8 cellular contexts compared by ENCODE assay signal in the genomic region with DNA sequence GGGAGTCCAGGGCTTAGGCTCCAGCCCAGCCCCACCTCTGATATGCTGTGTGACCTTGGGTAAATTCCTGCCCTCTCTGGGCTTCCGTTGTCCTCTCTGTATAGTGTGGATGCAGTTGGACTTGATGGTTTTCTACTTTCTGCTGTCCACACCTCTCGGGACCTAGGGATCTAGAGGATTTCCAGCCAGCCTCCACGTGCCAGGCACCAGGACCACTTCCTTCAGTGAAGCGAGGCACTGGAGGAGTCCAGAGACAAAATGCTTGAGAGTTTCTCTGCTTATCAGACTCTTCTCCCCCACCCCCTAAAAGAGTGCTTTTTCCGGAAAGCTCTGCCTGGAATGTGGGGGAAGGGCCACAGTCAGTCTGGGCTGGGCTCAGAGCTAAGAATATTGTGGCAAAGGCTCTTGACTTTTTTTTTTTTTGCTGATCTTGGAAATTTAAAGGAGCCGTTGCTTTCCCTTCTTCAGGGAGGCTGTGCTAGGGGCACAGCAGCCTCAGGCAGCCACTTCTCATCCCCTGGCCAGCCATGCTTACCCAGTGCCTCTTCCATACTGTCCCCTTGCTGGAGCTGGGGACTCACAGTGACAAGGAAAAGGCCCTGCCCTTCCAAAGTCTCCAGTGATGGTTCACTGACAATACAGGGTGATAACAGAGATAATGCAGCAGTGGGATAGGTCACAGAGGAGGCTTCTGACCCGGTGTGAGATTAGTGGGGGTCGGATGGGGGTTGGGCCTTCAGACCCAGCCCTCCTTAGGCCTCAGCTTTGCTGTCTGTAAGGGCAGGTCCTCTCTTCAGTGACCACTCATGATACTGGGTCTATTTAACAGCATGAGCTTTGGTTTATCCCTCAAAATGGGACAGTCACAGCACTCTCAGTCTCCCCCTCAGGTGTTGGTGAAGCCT. TPM values are rescaled to one million over a fixed set of nuclear protein-coding genes. Genes with fewer than 3 reads are reported as not detected.
DNase-seq lines count a peak whose midpoint lies in the region; TF ChIP-seq lines count a peak whose summit lies in the region.

No MANE protein-coding gene starts in this region.

- peaks cover 0 to 77% of the 10 kb centered on the region in 2 donors for H3K4me1 ChIP-seq in right atrium auricular region
- no peaks in the 10 kb centered on the region for H3K4me1 ChIP-seq in MM.1S (ENCODE audit: low read length)

- H3K36me3 ChIP-seq in right atrium auricular region, result no peaks in the 10 kb centered on the region
- H3K36me3 ChIP-seq in MM.1S (replicated peaks; ENCODE audit: insufficient read depth, low read length), result no peaks in the 10 kb centered on the region

- H3K4me2 ChIP-seq in MM.1S (ENCODE audit: low read depth, low read length), result no peak overlapping the region

- H3K27me3 ChIP-seq in right atrium auricular region (no peaks in the 10 kb centered on the region), MM.1S (replicated peaks; ENCODE audit: insufficient read depth, low read length) (peaks cover 38% of the 10 kb centered on the region)

- H2AFZ ChIP-seq in MM.1S (ENCODE audit: low read length), result no peak overlapping the region

- DNase-seq in G401 (ENCODE audit: low spot score), result peak; percentile 46
- no peak for DNase-seq in right atrium auricular region (ENCODE audit: low spot score)
- no peak for DNase-seq in GM10266 (ENCODE audit: extremely low spot score)
- no peak for DNase-seq in MM.1S
- DNase-seq in SW480 (ENCODE audit: low spot score), result no peak
- DNase-seq in activated naive CD4-positive, alpha-beta T cell (lab: John Stamatoyannopoulos, UW), result no peak

- in situ Hi-C loops in G401 (cut with HindIII; ENCODE audit: low sequenced_read_pairs), result no loop called here

- H3K4me3 ChIP-seq in right atrium auricular region, result peak overlapping the region in 1 of 2 donors; percentile 21
- peak overlapping the region in 1 of 7 experiments; percentile 16 for H3K4me3 ChIP-seq in skin epidermis
- H3K4me3 ChIP-seq in MM.1S (ENCODE audit: low read length), result no peak overlapping the region

- H3K9ac ChIP-seq in MM.1S (ENCODE audit: low read length), result no peak overlapping the region

- TF ChIP-seq CTCF in right atrium auricular region (IDR thresholded peaks at IDR 0.05), result no peak
- no peak for TF ChIP-seq CTCF in GM10266 (IDR thresholded peaks at IDR 0.05; ENCODE audit: control insufficient read depth, insufficient read depth, low read depth, missing control alignments)
- TF ChIP-seq CTCF in MM.1S (IDR thresholded peaks at IDR 0.05; ENCODE audit: low read length), result no peak

- no peaks in the 10 kb centered on the region for H3F3A ChIP-seq in MM.1S (ENCODE audit: insufficient read depth, low read length)

- H3K9me3 ChIP-seq in right atrium auricular region (no peaks in the 10 kb centered on the region), MM.1S (replicated peaks; ENCODE audit: insufficient read depth, low read length) (no peaks in the 10 kb centered on the region)

- no peaks in the 10 kb centered on the region for H3K79me2 ChIP-seq in MM.1S (ENCODE audit: low read length)

- H3K27ac ChIP-seq in angular gyrus (ENCODE audit: low read depth, low read length) (peak overlapping the region; percentile 12), right atrium auricular region (peak overlapping the region; percentile 100), skin epidermis (peak overlapping the region in 20 of 21 experiments; percentile 43 to 99 (median 82)), MM.1S (ENCODE audit: low read length) (no peak overlapping the region)

- no peaks in the 10 kb centered on the region for H4K20me1 ChIP-seq in MM.1S (ENCODE audit: insufficient read depth, low read length)

- H3K9me2 ChIP-seq in MM.1S (replicated peaks; ENCODE audit: insufficient read depth, low read length), result no peaks in the 10 kb centered on the region

RNA-seq across cellular contexts. Expression of gene SERPINH1, which starts 2.9 kb away (rescaled TPM):
- total RNA-seq in G401 (2014; rRNA removed; shearing (Covaris generic)), result 721 and 818 TPM in 2 replicates
- 100 to 1,000 TPM; 114 to 195 TPM for total RNA-seq in right atrium auricular region

RNA-seq across cellular contexts. Expression of gene GDPD5, which starts 33.5 kb away (rescaled TPM):
- 4.6 and 10.8 TPM in 2 replicates for total RNA-seq in G401 (2014; rRNA removed; shearing (Covaris generic))
- total RNA-seq in right atrium auricular region, result 1 to 10 TPM; 3.5 to 6.1 TPM
